Comparison of ENCODE assay signal across 8 cellular contexts in the genomic region with DNA sequence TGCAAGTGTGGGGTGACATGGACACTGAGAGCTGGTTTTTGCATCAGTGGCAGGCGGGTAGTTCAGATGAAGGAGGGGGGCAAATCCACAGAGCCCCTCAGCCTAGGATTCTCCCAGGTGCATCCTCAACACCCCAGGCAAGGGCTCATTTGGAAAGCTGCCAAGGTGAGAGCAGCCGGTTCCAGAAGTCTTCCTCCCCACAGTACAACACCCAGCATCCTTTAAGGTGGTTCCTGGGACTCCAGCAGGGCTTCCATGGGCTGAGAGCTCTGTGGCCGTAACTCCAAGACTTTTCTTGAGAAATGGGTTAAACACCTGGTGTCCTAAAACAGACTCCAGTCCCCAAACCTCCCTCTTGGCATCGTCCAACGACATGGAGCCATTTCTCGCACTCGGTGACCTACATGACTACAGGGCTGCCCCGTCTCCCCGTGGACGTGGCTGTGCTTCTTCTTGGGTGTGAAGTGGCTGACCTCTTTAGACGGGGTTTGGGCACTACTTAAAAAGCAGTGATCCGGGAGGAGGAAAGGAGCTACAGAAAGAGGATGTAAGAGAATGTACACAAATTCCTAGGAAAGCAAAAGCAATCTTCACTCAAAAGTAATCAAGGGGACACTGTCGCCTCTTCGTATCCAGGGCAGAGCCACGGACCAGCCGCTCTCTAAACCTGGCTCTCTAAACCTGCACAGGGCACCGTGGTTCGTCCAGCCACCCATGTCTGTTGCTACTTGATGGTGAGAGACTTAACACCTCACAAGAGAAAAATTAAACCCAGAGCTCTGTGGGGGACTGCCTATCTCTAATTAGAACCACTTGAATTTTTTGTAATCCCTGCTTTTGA. TPM values are rescaled to one million over a fixed set of nuclear protein-coding genes. Genes with fewer than 3 reads are reported as not detected.
A peak's percentile ranks its signal among the peaks of the same experiment; 100 is the strongest.
DNase-seq lines count a peak whose midpoint lies in the region; ATAC-seq and TF ChIP-seq lines count a peak whose summit lies in the region.

No MANE protein-coding gene starts in this region.

- no peak for TF ChIP-seq POLR2A in vagina (IDR thresholded peaks at IDR 0.05)

- H3K27me3 Mint-ChIP-seq in activated CD8-positive, alpha-beta T cell treated with anti-CD3 and anti-CD28 coated beads, Interleukin-2, amount 10 ng/mL, durations not matched to agents 7 days and 5 days (ENCODE audit: low read depth): no peaks in the 10 kb centered on the region
- peaks cover 0 to 4% (median 0%) of the 10 kb centered on the region in 3 donors for H3K27me3 Mint-ChIP-seq in immature natural killer cell (ENCODE audit: low read depth in 3 of 3)

- no peaks in the 10 kb centered on the region for H3K9me3 Mint-ChIP-seq in activated CD8-positive, alpha-beta T cell treated with anti-CD3 and anti-CD28 coated beads, Interleukin-2, amount 10 ng/mL, durations not matched to agents 7 days and 5 days (ENCODE audit: insufficient read depth)
- H3K9me3 Mint-ChIP-seq in immature natural killer cell: no peaks in the 10 kb centered on the region

- DNase-seq in left ventricle myocardium inferior: no peak
- no peak for DNase-seq in Right ventricle myocardium superior
- no peak for DNase-seq in activated CD8-positive, alpha-beta T cell treated with anti-CD3 and anti-CD28 coated beads, Interleukin-2, amount 10 ng/mL, durations not matched to agents 7 days and 5 days
- DNase-seq in immature natural killer cell: peak in 1 of 3 donors; percentile 17
- DNase-seq in vagina (ENCODE audit: extremely low spot score in 2 of 2): no peak
- DNase-seq in GM10248 (ENCODE audit: extremely low spot score): no peak
- no peak for DNase-seq in stimulated activated CD4-positive, alpha-beta T cell treated with anti-CD3 and anti-CD28 coated beads, Interleukin-2, amount 100 ng/mL, for 24 hours
- no peak for DNase-seq in AML-193 (lab: John Stamatoyannopoulos, UW)

- H3K27me3 ChIP-seq in left ventricle myocardium inferior (ENCODE audit: low read depth) (no peaks in the 10 kb centered on the region), vagina (no peaks in the 10 kb centered on the region)

- intact Hi-C loops in left ventricle myocardium inferior (cut with micrococcal nuclease) (no loop called here), Right ventricle myocardium superior (cut with DNase I) (no loop called here), vagina (cut with DNase I) (no loop called here)

- H3K36me3 ChIP-seq in left ventricle myocardium inferior (no peaks in the 10 kb centered on the region), vagina (no peaks in the 10 kb centered on the region)

- peaks cover 50% of the 10 kb centered on the region for H3K36me3 Mint-ChIP-seq in activated CD8-positive, alpha-beta T cell treated with anti-CD3 and anti-CD28 coated beads, Interleukin-2, amount 10 ng/mL, durations not matched to agents 7 days and 5 days (ENCODE audit: low read depth)
- H3K36me3 Mint-ChIP-seq in immature natural killer cell: no peaks in the 10 kb centered on the region

- ATAC-seq in Right ventricle myocardium superior (ENCODE audit: poor library complexity): no peak
- no peak for ATAC-seq in activated CD8-positive, alpha-beta T cell treated with anti-CD3 and anti-CD28 coated beads, Interleukin-2, amount 10 ng/mL, durations not matched to agents 7 days and 5 days

- peaks cover 90% of the 10 kb centered on the region for H3K4me1 Mint-ChIP-seq in activated CD8-positive, alpha-beta T cell treated with anti-CD3 and anti-CD28 coated beads, Interleukin-2, amount 10 ng/mL, durations not matched to agents 7 days and 5 days (ENCODE audit: low read depth)
- H3K4me1 Mint-ChIP-seq in immature natural killer cell: peaks cover 86 to 97% of the 10 kb centered on the region in 2 donors

- H3K4me3 ChIP-seq in left ventricle myocardium inferior (no peak overlapping the region), vagina (no peak overlapping the region)

- CTCF ChIA-PET in activated CD8-positive, alpha-beta T cell treated with anti-CD3 and anti-CD28 coated beads, Interleukin-2, amount 10 ng/mL, durations not matched to agents 7 days and 5 days (lab: Charles Lee): interaction anchor here (0.7 to 9.2 kb wide), 5 partner anchors 10 to 148 kb away, joined by 3 to 75 read pairs (median 7); no protein-coding TSS in a partner anchor
- CTCF ChIA-PET in GM10248 (lab: Yijun Ruan, JAX): interaction anchor here (0.8 to 12.0 kb wide), 8 partner anchors 8 to 148 kb away, joined by 3 to 88 read pairs (median 5); a partner anchor contains a TSS

- H3K4me1 ChIP-seq in left ventricle myocardium inferior (peaks cover 100% of the 10 kb centered on the region), vagina (peaks cover 74% of the 10 kb centered on the region)

- no peak for TF ChIP-seq CTCF in left ventricle myocardium inferior (IDR thresholded peaks at IDR 0.05; ENCODE audit: borderline replicate concordance)
- TF ChIP-seq CTCF in vagina (IDR thresholded peaks at IDR 0.05): no peak
- no peak for TF ChIP-seq CTCF in GM10248 (IDR thresholded peaks at IDR 0.05; ENCODE audit: control extremely low read depth, extremely low read depth, low read depth, missing control alignments)

- H3K4me3 Mint-ChIP-seq in activated CD8-positive, alpha-beta T cell treated with anti-CD3 and anti-CD28 coated beads, Interleukin-2, amount 10 ng/mL, durations not matched to agents 7 days and 5 days: peak overlapping the region; percentile 59
- peak overlapping the region; percentile 52 to 82 (median 56) for H3K4me3 Mint-ChIP-seq in immature natural killer cell

- peak overlapping the region; percentile 97 for H3K27ac Mint-ChIP-seq in activated CD8-positive, alpha-beta T cell treated with anti-CD3 and anti-CD28 coated beads, Interleukin-2, amount 10 ng/mL, durations not matched to agents 7 days and 5 days
- peak overlapping the region; percentile 66 to 94 (median 88) for H3K27ac Mint-ChIP-seq in immature natural killer cell

- no peaks in the 10 kb centered on the region for H3K9me3 ChIP-seq in left ventricle myocardium inferior (replicated peaks)
- no peaks in the 10 kb centered on the region for H3K9me3 ChIP-seq in vagina

- POLR2A ChIA-PET in activated CD8-positive, alpha-beta T cell treated with anti-CD3 and anti-CD28 coated beads, Interleukin-2, amount 10 ng/mL, durations not matched to agents 7 days and 5 days (lab: Charles Lee): interaction anchor here (0.8 to 1.8 kb wide), 4 partner anchors 10 to 234 kb away, joined by 3 to 6 read pairs (median 4); a partner anchor contains a TSS
- POLR2A ChIA-PET in GM10248 (lab: Yijun Ruan, JAX): no interaction called here

- H3K27ac ChIP-seq in left ventricle myocardium inferior (replicated peaks) (peak overlapping the region; percentile 84), vagina (peak overlapping the region; percentile 1)

RNA-seq across cellular contexts. Expression of a gene that starts 25.5 kb away (rescaled TPM):
- 54.8 TPM for total RNA-seq in left ventricle myocardium inferior
- total RNA-seq in Right ventricle myocardium superior: 57.4 TPM
- 10 to 100 TPM; 82.2 to 93.6 TPM for total RNA-seq in activated CD8-positive, alpha-beta T cell treated with anti-CD3 and anti-CD28 coated beads, Interleukin-2, amount 10 ng/mL, durations not matched to agents 7 days and 5 days
- 10 to 100 TPM in 1 of 3 donors, 1 to 10 TPM in 2; 3.2 to 14.5 (median 4.4) TPM for polyA plus RNA-seq in immature natural killer cell
- total RNA-seq in vagina: 110 TPM

RNA-seq across cellular contexts. Expression of a gene that starts 38.4 kb away (rescaled TPM):
- 6.1 TPM for total RNA-seq in left ventricle myocardium inferior
- 3.4 TPM for total RNA-seq in Right ventricle myocardium superior
- total RNA-seq in activated CD8-positive, alpha-beta T cell treated with anti-CD3 and anti-CD28 coated beads, Interleukin-2, amount 10 ng/mL, durations not matched to agents 7 days and 5 days: 10 to 100 TPM; 11.4 to 12.0 TPM
- 1 to 10 TPM in 2 of 3 donors, under 1 TPM in 1; 0.32 to 4.1 (median 2.2) TPM for polyA plus RNA-seq in immature natural killer cell
- 35.8 TPM for total RNA-seq in vagina

RNA-seq across cellular contexts. Expression of a gene that starts 47.7 kb away (rescaled TPM):
- total RNA-seq in left ventricle myocardium inferior (2.5 TPM), Right ventricle myocardium superior (2.1 TPM), vagina (7.9 TPM)
- 1 to 10 TPM; 6.2 to 6.8 TPM for total RNA-seq in activated CD8-positive, alpha-beta T cell treated with anti-CD3 and anti-CD28 coated beads, Interleukin-2, amount 10 ng/mL, durations not matched to agents 7 days and 5 days
- 1 to 10 TPM; 2.2 to 6.5 (median 5.2) TPM for polyA plus RNA-seq in immature natural killer cell

RNA-seq across cellular contexts. Expression of a gene that starts 48.8 kb away (rescaled TPM):
- total RNA-seq in left ventricle myocardium inferior (590 TPM), Right ventricle myocardium superior (606 TPM), vagina (318 TPM)
- 100 to 1,000 TPM; 225 to 228 TPM for total RNA-seq in activated CD8-positive, alpha-beta T cell treated with anti-CD3 and anti-CD28 coated beads, Interleukin-2, amount 10 ng/mL, durations not matched to agents 7 days and 5 days
- 100 to 1,000 TPM; 329 to 666 (median 378) TPM for polyA plus RNA-seq in immature natural killer cell
